7 cellular contexts compared by ENCODE assay signal in genomic region chr17:58303981-58304734, GRCh38. TPM values are rescaled to one million over a fixed set of nuclear protein-coding genes. Genes with fewer than 3 reads are reported as not detected.
DNase-seq lines count a peak whose midpoint lies in the region; ATAC-seq and TF ChIP-seq lines count a peak whose summit lies in the region.

No MANE protein-coding gene starts in this region.

- H3K27ac Mint-ChIP-seq in activated naive CD4-positive, alpha-beta T cell treated with anti-CD3 and anti-CD28 coated beads, Interleukin-2, amount 10 ng/mL, durations not matched to agents 7 days and 5 days, result no peak overlapping the region

- H3K4me3 ChIP-seq in GM12864 (ENCODE audit: low read depth, low read length) (no peak overlapping the region), RWPE2 (ENCODE audit: severe bottlenecking) (no peak overlapping the region), heart left ventricle (no peak overlapping the region), gastrocnemius medialis (no peak overlapping the region)

- 45 to 55% (median 51%) methylated on average over 10 of the region's 10 CpGs for WGBS in heart left ventricle, 4 donors

- H3K4me3 Mint-ChIP-seq in activated naive CD4-positive, alpha-beta T cell treated with anti-CD3 and anti-CD28 coated beads, Interleukin-2, amount 10 ng/mL, durations not matched to agents 7 days and 5 days, result no peak overlapping the region

- H3K27me3 ChIP-seq in RWPE2 (ENCODE audit: insufficient read depth, poor library complexity, severe bottlenecking), result peaks cover 2% of the 10 kb centered on the region
- peaks cover 0 to 4% (median 0%) of the 10 kb centered on the region in 9 donors for H3K27me3 ChIP-seq in heart left ventricle
- no peaks in the 10 kb centered on the region for H3K27me3 ChIP-seq in gastrocnemius medialis

- ATAC-seq in RWPE2 (ENCODE audit: low read depth) (peak; percentile 73), heart left ventricle (peak; percentile 56 to 75 (median 60)), gastrocnemius medialis (no peak)

- CTCF ChIA-PET in activated naive CD4-positive, alpha-beta T cell treated with anti-CD3 and anti-CD28 coated beads, Interleukin-2, amount 10 ng/mL, durations not matched to agents 7 days and 5 days (lab: Charles Lee), result interaction anchor here (0.5 to 3.4 kb wide), 18 partner anchors 10 to 163 kb away, joined by 3 to 29 read pairs (median 5); partner anchors contain the start of gene RNF43

- H3K36me3 Mint-ChIP-seq in activated naive CD4-positive, alpha-beta T cell treated with anti-CD3 and anti-CD28 coated beads, Interleukin-2, amount 10 ng/mL, durations not matched to agents 7 days and 5 days, result peaks cover 13% of the 10 kb centered on the region

- intact Hi-C loops in heart left ventricle (cut with DNase I) (loop anchor here in 2 of 10 donors (10.0 kb wide), 1 partner anchor 141 kb away; no protein-coding TSS in a partner anchor), gastrocnemius medialis (cut with DNase I; ENCODE audit: low total_unique reads) (no loop called here)

- peak; percentile 96 for TF ChIP-seq CTCF in GM12864 (IDR thresholded peaks at IDR 0.05; ENCODE audit: low read depth, low read length, missing control alignments)
- TF ChIP-seq CTCF in RWPE2 (IDR thresholded peaks at IDR 0.05; ENCODE audit: poor library complexity, severe bottlenecking), result peak; percentile 73
- peak; percentile 43 to 67 (median 54) for TF ChIP-seq CTCF in heart left ventricle (IDR thresholded peaks at IDR 0.05)
- peak in 4 of 5 experiments; percentile 44 to 61 (median 51) for TF ChIP-seq CTCF in gastrocnemius medialis (IDR thresholded peaks at IDR 0.05 in 4 of 5, conservative IDR thresholded peaks at IDR 0.05 in 1 of 5)

- H3K36me3 ChIP-seq in RWPE2 (ENCODE audit: low read depth) (no peaks in the 10 kb centered on the region), heart left ventricle (no peaks in the 10 kb centered on the region), gastrocnemius medialis (no peaks in the 10 kb centered on the region)

- no peaks in the 10 kb centered on the region for H3K27me3 Mint-ChIP-seq in activated naive CD4-positive, alpha-beta T cell treated with anti-CD3 and anti-CD28 coated beads, Interleukin-2, amount 10 ng/mL, durations not matched to agents 7 days and 5 days

- TF ChIP-seq RAD21 in Ishikawa (IDR thresholded peaks at IDR 0.05; ENCODE audit: low read depth), result peak; percentile 67

- H3K4me1 ChIP-seq in RWPE2 (ENCODE audit: insufficient read depth, poor library complexity, severe bottlenecking) (no peaks in the 10 kb centered on the region), heart left ventricle (peaks cover 0 to 4% (median 0%) of the 10 kb centered on the region in 12 donors), gastrocnemius medialis (no peaks in the 10 kb centered on the region)

- H3K4me1 Mint-ChIP-seq in activated naive CD4-positive, alpha-beta T cell treated with anti-CD3 and anti-CD28 coated beads, Interleukin-2, amount 10 ng/mL, durations not matched to agents 7 days and 5 days, result no peaks in the 10 kb centered on the region

- H3K9me3 ChIP-seq in RWPE2 (ENCODE audit: severe bottlenecking), result no peaks in the 10 kb centered on the region
- peaks cover 0 to 2% (median 0%) of the 10 kb centered on the region in 12 donors for H3K9me3 ChIP-seq in heart left ventricle
- no peaks in the 10 kb centered on the region for H3K9me3 ChIP-seq in gastrocnemius medialis

- DNase-seq in GM12864 (ENCODE audit: low read depth), result no peak
- DNase-seq in RWPE2 (ENCODE audit: low spot score), result no peak
- peak; percentile 72 for DNase-seq in activated naive CD4-positive, alpha-beta T cell treated with anti-CD3 and anti-CD28 coated beads, Interleukin-2, amount 10 ng/mL, durations not matched to agents 7 days and 5 days
- DNase-seq in heart left ventricle, result peak in 1 of 5 donors; percentile 27
- no peak for DNase-seq in gastrocnemius medialis
- no peak for DNase-seq in DMS79 treated with DMSO at 0.1 percent for 48 hours (lab: John Stamatoyannopoulos, UW)

- TF ChIP-seq POLR2A in heart left ventricle (IDR thresholded peaks at IDR 0.05) (no peak), gastrocnemius medialis (IDR thresholded peaks at IDR 0.05) (no peak)

- H3K27ac ChIP-seq in RWPE2 (ENCODE audit: poor library complexity, severe bottlenecking), result no peak overlapping the region
- H3K27ac ChIP-seq in heart left ventricle, result no peak overlapping the region
- H3K27ac ChIP-seq in gastrocnemius medialis, result no peak overlapping the region

- TF ChIP-seq EP300 in Ishikawa (IDR thresholded peaks at IDR 0.05; ENCODE audit: borderline replicate concordance), result no peak

- in situ Hi-C loops in gastrocnemius medialis (cut with MboI; ENCODE audit: low sequenced_read_pairs in 4 of 4), result loop anchor here in 1 of 4 donors (25.0 kb wide), 1 partner anchor 108 kb away; the partner anchor contains the start of gene RNF43

- no peaks in the 10 kb centered on the region for H3K9me3 Mint-ChIP-seq in activated naive CD4-positive, alpha-beta T cell treated with anti-CD3 and anti-CD28 coated beads, Interleukin-2, amount 10 ng/mL, durations not matched to agents 7 days and 5 days

TF ChIP-seq in Ishikawa, 13 proteins besides CTCF, POLR2A, EP300 and RAD21:
- TF ChIP-seq CEBPB (IDR thresholded peaks at IDR 0.05), result no peak
- TF ChIP-seq MAX (IDR thresholded peaks at IDR 0.05), result no peak
- no peak for TF ChIP-seq TEAD4 (IDR thresholded peaks at IDR 0.05)
- TF ChIP-seq TAF1 (IDR thresholded peaks at IDR 0.05; ENCODE audit: low read depth), result no peak
- TF ChIP-seq YY1 (IDR thresholded peaks at IDR 0.05; ENCODE audit: low read depth), result no peak
- TF ChIP-seq CREB1 (IDR thresholded peaks at IDR 0.05; ENCODE audit: low read depth), result no peak
- TF ChIP-seq USF1 (IDR thresholded peaks at IDR 0.05), result no peak
- no peak for TF ChIP-seq TCF12 (IDR thresholded peaks at IDR 0.05; ENCODE audit: low read depth)
- no peak for TF ChIP-seq EGR1 (IDR thresholded peaks at IDR 0.05)
- no peak for TF ChIP-seq FOXM1 (IDR thresholded peaks at IDR 0.05; ENCODE audit: borderline replicate concordance, low read depth)

RNA-seq across cellular contexts. Expression of gene MPO, which starts 23.4 kb away (rescaled TPM):
- total RNA-seq in heart left ventricle (1 to 10 TPM in 1 of 9 donors, under 1 TPM in 5, not detected in 3; 0.12 to 2.8 (median 0.35) TPM), gastrocnemius medialis (under 1 TPM in 3 of 4 donors, not detected in 1; 0.18 to 0.32 (median 0.31) TPM)
- polyA plus RNA-seq in heart left ventricle, result under 1 TPM in 1 of 2 donors, not detected in 1; 0.11 TPM

RNA-seq across cellular contexts. Expression of gene TSPOAP1, which starts 24.4 kb away (rescaled TPM):
- total RNA-seq in heart left ventricle (10 to 100 TPM in 6 of 9 donors, 1 to 10 TPM in 3; 5.1 to 23.1 (median 13.3) TPM), gastrocnemius medialis (1 to 10 TPM in 2 of 4 donors, under 1 TPM in 2; 0.72 to 1.6 (median 1.0) TPM)
- polyA plus RNA-seq in heart left ventricle, result 10 to 100 TPM in 1 of 2 donors, 1 to 10 TPM in 1; 1.6 to 19.0 TPM

RNA-seq across cellular contexts. Expression of gene SUPT4H1, which starts 47.8 kb away (rescaled TPM):
- 10 to 100 TPM; 44.1 to 69.9 (median 58.0) TPM for total RNA-seq in heart left ventricle
- polyA plus RNA-seq in heart left ventricle, result 10 to 100 TPM; 53.9 to 92.7 TPM
- 10 to 100 TPM; 39.6 to 49.0 (median 41.1) TPM for total RNA-seq in gastrocnemius medialis

Comparison
In these comparisons a context has a peak if more than half of its experiments do, and no peak if none do; other contexts are left out.
1. ATAC-seq: peak in RWPE2 (single experiment) and heart left ventricle (4 of 4); none in gastrocnemius medialis (0 of 2).
2. Peak in every context shown above with its lines, with median percentiles within 50 percentile points of each other: CTCF ChIP-seq.